In the genomic region with DNA sequence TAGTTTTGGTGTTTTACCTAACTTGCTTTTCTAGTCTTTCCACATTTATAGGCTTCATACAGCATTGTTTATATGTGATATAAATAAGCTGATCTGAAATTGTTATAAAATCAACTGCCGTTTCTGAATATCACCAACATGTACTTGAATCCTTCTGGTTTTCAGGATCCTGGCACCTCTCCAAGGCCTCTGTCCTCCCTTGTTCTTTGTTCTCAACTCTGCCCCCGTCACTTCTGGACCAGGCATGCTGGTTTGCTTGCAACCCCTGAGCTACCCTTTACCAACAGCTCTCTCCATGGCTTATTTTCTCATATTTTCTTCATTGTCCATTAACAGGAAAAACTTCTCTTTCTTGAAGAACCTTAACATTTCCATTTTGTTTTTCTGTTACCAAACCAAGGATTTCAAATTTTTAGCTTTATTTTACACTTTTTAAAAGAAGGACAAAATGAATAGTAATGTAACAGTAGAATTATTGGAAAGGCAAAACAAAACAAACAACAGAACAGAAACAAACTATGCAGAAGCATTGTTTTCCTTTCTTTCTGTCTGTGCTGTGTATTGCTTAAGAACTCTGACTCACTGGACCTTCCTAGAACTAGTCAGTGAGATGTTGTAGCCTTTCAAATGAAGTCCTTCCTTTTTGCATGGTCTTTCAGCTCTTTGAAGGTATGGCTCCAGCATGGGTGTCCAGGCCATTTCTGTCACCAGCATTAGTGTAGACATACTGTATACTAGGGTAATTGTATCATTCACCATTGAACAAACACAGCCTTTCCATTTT, we compare ENCODE assay signal across 9 cellular contexts. TPM values are rescaled to one million over a fixed set of nuclear protein-coding genes. Genes with fewer than 3 reads are reported as not detected.
DNase-seq lines count a peak whose midpoint lies in the region; TF ChIP-seq lines count a peak whose summit lies in the region.
"Had no signal": no experiment of that assay in that cellular context is flagged by ENCODE, and none has a peak within 500 bp of the region (broad histone marks: within the 10 kb centered on the region; RNA-seq: fewer than 3 reads in every experiment).

No MANE protein-coding gene starts in this region.

- H3K4me3 Mint-ChIP-seq in osteocyte (ENCODE audit: unreplicated experiment), result no peak overlapping the region

- no peak overlapping the region for H3K4me3 ChIP-seq in lower leg skin (ENCODE audit: low read depth, poor library complexity, severe bottlenecking)

- TF ChIP-seq CTCF in osteocyte (IDR thresholded peaks at IDR 0.05), result no peak
- no peak for TF ChIP-seq CTCF in lower leg skin (IDR thresholded peaks at IDR 0.05)

- H3K27ac Mint-ChIP-seq in osteocyte (ENCODE audit: unreplicated experiment), result peak overlapping the region; percentile 1
- H3K27ac Mint-ChIP-seq: activated T-helper 2 cell treated with anti-CD3 and anti-CD28 coated beads, Interferon-gamma antibody, Interleukin-2, Interleukin-4, amounts not matched to agents 10 μg/mL and 5 μg/mL and 100 μg/mL, durations not matched to agents 14 hours and 24 hours and 36 hours had no signal

- intact Hi-C loops in lower leg skin (cut with DNase I; ENCODE audit: low total_unique reads), result no loop called here

- no peaks in the 10 kb centered on the region for H3K9me3 Mint-ChIP-seq in osteocyte (ENCODE audit: unreplicated experiment)
- H3K9me3 Mint-ChIP-seq: activated T-helper 2 cell treated with anti-CD3 and anti-CD28 coated beads, Interferon-gamma antibody, Interleukin-2, Interleukin-4, amounts not matched to agents 10 μg/mL and 5 μg/mL and 100 μg/mL, durations not matched to agents 14 hours and 24 hours and 36 hours had no signal

- DNase-seq in DMS53 (lab: John Stamatoyannopoulos, UW) (peak; percentile 74), NCI-H1092 treated with DMSO at 0.1 percent for 48 hours (lab: John Stamatoyannopoulos, UW) (peak; percentile 82), cerebellar cortex (ENCODE audit: low spot score) (peak; percentile 15), osteocyte (ENCODE audit: extremely low spot score, unreplicated experiment) (no peak), lower leg skin (ENCODE audit: low spot score in 2 of 2) (no peak), T1000 (lab: John Stamatoyannopoulos, UW) (no peak), HUDEP-2 (lab: John Stamatoyannopoulos, UW; ENCODE audit: unreplicated experiment in 76 of 76) (no peak), NCI-H82 (lab: John Stamatoyannopoulos, UW) (no peak)

- H3K36me3 Mint-ChIP-seq in osteocyte (ENCODE audit: unreplicated experiment), result no peaks in the 10 kb centered on the region

- 21 to 28% methylated on average over 2 of the region's 2 CpGs for WGBS in lower leg skin, 2 donors

- peaks cover 8% of the 10 kb centered on the region for H3K27me3 Mint-ChIP-seq in osteocyte (ENCODE audit: unreplicated experiment)

- H3K4me1 Mint-ChIP-seq in osteocyte (ENCODE audit: unreplicated experiment), result peaks cover 9% of the 10 kb centered on the region

- TF ChIP-seq POLR2A in lower leg skin (IDR thresholded peaks at IDR 0.05), result no peak

RNA-seq across cellular contexts. Expression of a gene that starts 44.8 kb away (rescaled TPM):
- total RNA-seq in osteocyte (0.63 and 1.0 TPM in 2 replicates), lower leg skin (1 to 10 TPM in 2 of 4 donors, under 1 TPM in 2; 0.22 to 1.4 (median 0.96) TPM)

Comparison
In these comparisons a context has a peak if more than half of its experiments do, and no peak if none do; other contexts are left out.
1. DNase-seq: peak in DMS53 (single experiment), NCI-H1092 treated with DMSO at 0.1 percent for 48 hours (single experiment) and cerebellar cortex (single experiment); none in osteocyte (single experiment), lower leg skin (0 of 2), T1000 (single experiment), HUDEP-2 (0 of 76) and NCI-H82 (single experiment).